Comparison of ENCODE assay signal across 12 cellular contexts in the genomic region with DNA sequence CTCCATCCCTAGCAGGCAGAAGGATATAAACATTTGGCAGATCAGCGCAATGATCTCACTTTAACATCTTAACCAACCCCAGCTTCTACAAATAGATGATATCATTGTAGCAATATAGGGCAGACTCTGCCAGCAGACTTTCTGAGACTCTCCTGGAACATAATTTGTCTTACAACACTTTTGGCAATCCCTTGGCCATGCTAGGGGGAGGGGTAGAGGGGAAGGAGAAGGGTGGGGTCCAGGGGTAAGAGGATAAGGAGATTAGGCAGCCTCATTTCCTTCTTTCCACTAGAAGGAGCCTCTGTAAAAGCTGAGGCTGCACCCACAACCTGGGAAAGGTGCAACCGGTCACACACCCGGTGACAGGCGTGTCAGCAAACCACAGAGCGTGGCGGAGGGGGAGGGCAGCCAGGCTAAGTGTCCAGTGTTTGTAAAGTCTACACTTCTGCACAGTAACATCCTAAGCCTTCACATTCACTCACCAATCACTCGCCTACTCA. TPM values are rescaled to one million over a fixed set of nuclear protein-coding genes. Genes with fewer than 3 reads are reported as not detected.
A peak's percentile ranks its signal among the peaks of the same experiment; 100 is the strongest.
DNase-seq lines count a peak whose midpoint lies in the region; ATAC-seq and TF ChIP-seq lines count a peak whose summit lies in the region.
"Had no signal": no experiment of that assay in that cellular context is flagged by ENCODE, and none has a peak within 500 bp of the region (broad histone marks: within the 10 kb centered on the region; RNA-seq: fewer than 3 reads in every experiment).

No MANE protein-coding gene starts in this region.

- no peaks in the 10 kb centered on the region for H3K9me3 Mint-ChIP-seq in osteocyte (ENCODE audit: unreplicated experiment)

- H3K36me3 ChIP-seq in SJCRH30 = no peaks in the 10 kb centered on the region
- H3K36me3 ChIP-seq: vagina had no signal

- no peak overlapping the region for H3K4me3 Mint-ChIP-seq in osteocyte (ENCODE audit: unreplicated experiment)

- intact Hi-C loops in left ventricle myocardium superior (cut with micrococcal nuclease) = no loop called here

- H3K36me3 Mint-ChIP-seq in osteocyte (ENCODE audit: unreplicated experiment) = no peaks in the 10 kb centered on the region

- DNase-seq in DMS53 (lab: John Stamatoyannopoulos, UW) = peak; percentile 66
- peak; percentile 22 for DNase-seq in NCI-H2196 treated with DMSO at 0.1 percent for 48 hours (lab: John Stamatoyannopoulos, UW; ENCODE audit: unreplicated experiment)
- DNase-seq in osteocyte (ENCODE audit: extremely low spot score, unreplicated experiment) = peak; percentile 74
- no peak for DNase-seq in left ventricle myocardium superior
- DNase-seq in SJCRH30 = no peak
- DNase-seq: dermis blood vessel endothelial cell, NCI-H2171, occipital lobe had no signal

- H3K9me3 ChIP-seq in SJCRH30 (replicated peaks) = no peaks in the 10 kb centered on the region
- H3K9me3 ChIP-seq: vagina had no signal

- no peak overlapping the region for H3K27ac Mint-ChIP-seq in osteocyte (ENCODE audit: unreplicated experiment)

- H3K4me1 ChIP-seq in SJCRH30 = peaks cover 11% of the 10 kb centered on the region

- no peaks in the 10 kb centered on the region for H3K27me3 ChIP-seq in SJCRH30
- H3K27me3 ChIP-seq: vagina had no signal

- H3K4me1 Mint-ChIP-seq in osteocyte (ENCODE audit: unreplicated experiment) = no peaks in the 10 kb centered on the region

- no peak for TF ChIP-seq CTCF in osteocyte (IDR thresholded peaks at IDR 0.05)

- no peak overlapping the region for H3K4me3 ChIP-seq in SJCRH30
- H3K4me3 ChIP-seq: vagina had no signal

- H3K27ac ChIP-seq in cingulate gyrus (ENCODE audit: low read depth, low read length) (peak overlapping the region; percentile 19), SJCRH30 (no peak overlapping the region)
- H3K27ac ChIP-seq: vagina had no signal

- no peak for ATAC-seq in GM21723 (IDR thresholded peaks at IDR 0.05; ENCODE audit: unreplicated experiment)
- no peak for ATAC-seq in left ventricle myocardium superior
- ATAC-seq in HG03378 (IDR thresholded peaks at IDR 0.05; ENCODE audit: unreplicated experiment) = no peak

- peaks cover 4% of the 10 kb centered on the region for H3K27me3 Mint-ChIP-seq in osteocyte (ENCODE audit: unreplicated experiment)

RNA-seq across cellular contexts. Expression of a gene that starts 8.7 kb away (rescaled TPM):
- total RNA-seq in osteocyte (64.0 and 71.6 TPM in 2 replicates), left ventricle myocardium superior (36.3 TPM)
- 51.3 and 55.6 TPM in 2 replicates for total RNA-seq in SJCRH30 (2014; rRNA removed; shearing (Covaris generic))

Comparison
In these comparisons a context has a peak if more than half of its experiments do, and no peak if none do; other contexts are left out.
1. DNase-seq: peak in DMS53 (single experiment), NCI-H2196 treated with DMSO at 0.1 percent for 48 hours (single experiment) and osteocyte (single experiment); none in left ventricle myocardium superior (single experiment) and SJCRH30 (0 of 2).